In genomic region chr9:128818839-128819715, GRCh38 we compare ENCODE assay signal across 8 cellular contexts. TPM values are rescaled to one million over a fixed set of nuclear protein-coding genes. Genes with fewer than 3 reads are reported as not detected.
DNase-seq lines count a peak whose midpoint lies in the region; ATAC-seq and TF ChIP-seq lines count a peak whose summit lies in the region.

No MANE protein-coding gene starts in this region.

- H3K27me3 Mint-ChIP-seq in activated naive CD8-positive, alpha-beta T cell, result no peaks in the 10 kb centered on the region

- H3K4me3 Mint-ChIP-seq in activated naive CD8-positive, alpha-beta T cell, result peak overlapping the region; percentile 89

- intact Hi-C loops in PC-3 (cut with micrococcal nuclease) (no loop called here), left ventricle myocardium superior (cut with micrococcal nuclease) (no loop called here), posterior vena cava (cut with DNase I) (no loop called here)

- ATAC-seq in GM18873 (IDR thresholded peaks at IDR 0.05; ENCODE audit: low FRiP score, unreplicated experiment) (peak; percentile 15), HG03135 (IDR thresholded peaks at IDR 0.05; ENCODE audit: unreplicated experiment) (peak; percentile 21), PC-3 (peak; percentile 37), left ventricle myocardium superior (peak; percentile 24), GM21367 (IDR thresholded peaks at IDR 0.05; ENCODE audit: unreplicated experiment) (no peak)

- H3K4me3 ChIP-seq in AG04450 (ENCODE audit: low read depth, low read length) (peak overlapping the region; percentile 80), PC-3 (ENCODE audit: low read length) (peak overlapping the region; percentile 77)

- no peaks in the 10 kb centered on the region for H3K9me2 ChIP-seq in PC-3 (replicated peaks; ENCODE audit: low read length)

- H3K4me1 ChIP-seq in PC-3 (ENCODE audit: insufficient read depth, low read length), result peaks cover 4% of the 10 kb centered on the region; the same call in 1 of the 2 replicates

- peak overlapping the region; percentile 51 for H3K9ac ChIP-seq in PC-3 (ENCODE audit: low read length)

- no TSS peak for BruUV-seq in PC-3 (replicated peaks; lab: Mats Ljungman, UMichigan)

- DNase-seq in AG04450 (ENCODE audit: low read depth, low spot score) (no peak), PC-3 (peak; percentile 16), left ventricle myocardium superior (peak; percentile 77), posterior vena cava (ENCODE audit: low spot score) (peak; percentile 87)

- 0 out of 2 replicates have a peak overlapping the region, but pooled peaks have one; percentile 45 for H2AFZ ChIP-seq in PC-3 (ENCODE audit: low read length)

- H3K36me3 Mint-ChIP-seq in activated naive CD8-positive, alpha-beta T cell, result no peaks in the 10 kb centered on the region

- no peak overlapping the region for H3K27ac ChIP-seq in AG04450 (ENCODE audit: low read depth, low read length)
- no peak overlapping the region for H3K27ac ChIP-seq in PC-3 (ENCODE audit: low read length)

- H3K4me1 Mint-ChIP-seq in activated naive CD8-positive, alpha-beta T cell (ENCODE audit: low read depth), result peaks cover 17% of the 10 kb centered on the region

- peak overlapping the region; percentile 81 for H3K27ac Mint-ChIP-seq in activated naive CD8-positive, alpha-beta T cell

- POLR2A ChIA-PET in AG04450 (lab: Yijun Ruan, JAX) (interaction anchor here (0.5 to 1.4 kb wide), 6 partner anchors 8 to 103 kb away, joined by 3 to 17 read pairs (median 4); partner anchors contain the start of genes SPOUT1 and ZDHHC12), PC-3 (lab: Charles Lee; ENCODE audit: unreplicated experiment) (interaction anchor here (1.1 kb wide), 1 partner anchor 321 kb away, joined by 5 read pairs; no protein-coding TSS in a partner anchor)

- H3K79me2 ChIP-seq in PC-3 (ENCODE audit: low read length), result 0 out of 2 replicates have a peak, but pooled peaks cover 11% of the 10 kb centered on the region

- peak overlapping the region; percentile 93 for H3K4me2 ChIP-seq in PC-3 (ENCODE audit: low read length)

- CTCF ChIA-PET in AG04450 (lab: Charles Lee), result interaction anchor here (0.5 to 3.1 kb wide), 33 partner anchors 8 to 853 kb away, joined by 3 to 52 read pairs (median 6); partner anchors contain the start of genes SET, SPOUT1, ZDHHC12 and ZER1
- CTCF ChIA-PET in PC-3 (lab: Charles Lee), result interaction anchor here (0.5 to 1.2 kb wide), 7 partner anchors 11 to 209 kb away, joined by 3 to 6 read pairs (median 3); partner anchors contain the start of genes SH3GLB2 and SPOUT1

- no peaks in the 10 kb centered on the region for H3F3A ChIP-seq in PC-3 (ENCODE audit: low read length, unreplicated experiment)

- no peaks in the 10 kb centered on the region for H4K20me1 ChIP-seq in PC-3 (ENCODE audit: low read length)

- H3K9me3 ChIP-seq in AG04450 (ENCODE audit: control insufficient read depth, insufficient read depth, low read length) (peaks cover 5% of the 10 kb centered on the region), PC-3 (ENCODE audit: low read length) (no peaks in the 10 kb centered on the region)

- TF ChIP-seq CTCF in AG04450 (IDR thresholded peaks at IDR 0.05; ENCODE audit: low read depth, low read length) (no peak), PC-3 (conservative IDR thresholded peaks at IDR 0.05; ENCODE audit: low read depth, low read length) (no peak)

- no peaks in the 10 kb centered on the region for H3K9me3 Mint-ChIP-seq in activated naive CD8-positive, alpha-beta T cell (ENCODE audit: low read depth)

- peaks cover 9% of the 10 kb centered on the region; the same call in 1 of the 2 replicates for H3K36me3 ChIP-seq in PC-3 (ENCODE audit: low read depth, low read length)

- H3K27me3 ChIP-seq in AG04450 (ENCODE audit: control insufficient read depth, insufficient read depth, low read length) (no peaks in the 10 kb centered on the region), PC-3 (ENCODE audit: low read length) (no peaks in the 10 kb centered on the region)

RNA-seq across cellular contexts. Expression of gene ENDOG, which starts 0.8 kb away (rescaled TPM):
- 6.3 and 7.8 TPM in 2 replicates for polyA plus RNA-seq in AG04450 (2011; rRNA removed)
- polyA minus RNA-seq in AG04450 (2011; rRNA and poly(A)+ RNA removed), result 4.9 and 6.5 TPM in 2 replicates
- total RNA-seq in PC-3 (2014; rRNA removed) (37.0 and 51.5 TPM in 2 replicates), left ventricle myocardium superior (88.5 TPM), posterior vena cava (10 to 100 TPM; 15.8 to 16.6 TPM)

RNA-seq across cellular contexts. Expression of gene SPOUT1, which starts 10.5 kb away (rescaled TPM):
- 19.1 and 24.7 TPM in 2 replicates for polyA plus RNA-seq in AG04450 (2011; rRNA removed)
- polyA minus RNA-seq in AG04450 (2011; rRNA and poly(A)+ RNA removed), result 53.7 and 94.3 TPM in 2 replicates
- total RNA-seq in PC-3 (2014; rRNA removed), result 27.2 and 30.5 TPM in 2 replicates
- 13.5 TPM for total RNA-seq in left ventricle myocardium superior
- 10 to 100 TPM; 23.3 to 24.8 TPM for total RNA-seq in posterior vena cava

RNA-seq across cellular contexts. Expression of gene TBC1D13, which starts 32.0 kb away (rescaled TPM):
- 25.7 and 27.4 TPM in 2 replicates for polyA plus RNA-seq in AG04450 (2011; rRNA removed)
- 21.7 and 25.2 TPM in 2 replicates for polyA minus RNA-seq in AG04450 (2011; rRNA and poly(A)+ RNA removed)
- total RNA-seq in PC-3 (2014; rRNA removed) (15.0 and 18.8 TPM in 2 replicates), left ventricle myocardium superior (19.9 TPM), posterior vena cava (10 to 100 TPM; 19.2 to 21.3 TPM)

RNA-seq across cellular contexts. Expression of gene ZER1, which starts 47.4 kb away (rescaled TPM):
- polyA plus RNA-seq in AG04450 (2011; rRNA removed), result 28.0 and 38.4 TPM in 2 replicates
- 37.1 and 87.6 TPM in 2 replicates for polyA minus RNA-seq in AG04450 (2011; rRNA and poly(A)+ RNA removed)
- total RNA-seq in PC-3 (2014; rRNA removed) (14.8 and 20.6 TPM in 2 replicates), left ventricle myocardium superior (58.5 TPM), posterior vena cava (10 to 100 TPM; 28.1 to 28.9 TPM)
